Comparison of ENCODE assay signal across 16 cellular contexts in genomic region chr2:227627769-227628168, GRCh38. TPM values are rescaled to one million over a fixed set of nuclear protein-coding genes. Genes with fewer than 3 reads are reported as not detected.
A peak's percentile ranks its signal among the peaks of the same experiment; 100 is the strongest.
DNase-seq lines count a peak whose midpoint lies in the region; ATAC-seq lines count a peak whose summit lies in the region.
"Had no signal": no experiment of that assay in that cellular context is flagged by ENCODE, and none has a peak within 500 bp of the region (broad histone marks: within the 10 kb centered on the region; RNA-seq: fewer than 3 reads in every experiment).

No MANE protein-coding gene starts in this region.

- H3K27ac Mint-ChIP-seq in activated naive CD4-positive, alpha-beta T cell treated with anti-CD3 and anti-CD28 coated beads, Interleukin-2, amount 50 U/mL, for 72 hours = no peak overlapping the region
- H3K27ac Mint-ChIP-seq in stimulated activated naive CD8-positive, alpha-beta T cell treated with anti-CD3 and anti-CD28 coated beads, Interleukin-15, amount 100 ng/mL, for 72 hours = no peak overlapping the region
- H3K27ac Mint-ChIP-seq: activated CD4-positive, alpha-beta T cell treated with anti-CD3 and anti-CD28 coated beads, Interleukin-2, amount 10 ng/mL, durations not matched to agents 24 days and 14 days; stimulated activated naive CD8-positive, alpha-beta T cell treated with anti-CD3 and anti-CD28 coated beads, Interleukin-15, Interleukin-2, amounts not matched to agents 100 ng/mL and 50 ng/mL, for 24 hours had no signal

- H3K27me3 Mint-ChIP-seq in stimulated activated naive CD8-positive, alpha-beta T cell treated with anti-CD3 and anti-CD28 coated beads, Interleukin-15, amount 100 ng/mL, for 72 hours = peaks cover 23% of the 10 kb centered on the region

- no peak for DNase-seq in activated naive CD4-positive, alpha-beta T cell treated with anti-CD3 and anti-CD28 coated beads, Interleukin-2, amount 50 U/mL, for 72 hours (ENCODE audit: low spot score in 2 of 2)
- no peak for DNase-seq in activated naive CD4-positive, alpha-beta T cell treated with Interleukin-2 at 50 U/mL for 16 hours
- peak; percentile 11 to 53 for DNase-seq in stimulated activated naive CD8-positive, alpha-beta T cell treated with anti-CD3 and anti-CD28 coated beads, Interleukin-15, amount 100 ng/mL, for 72 hours
- DNase-seq in medulla oblongata (ENCODE audit: extremely low spot score) (no peak), islet precursor cell (no peak), H7 (no peak)
- DNase-seq: activated CD4-positive, alpha-beta T cell treated with anti-CD3 and anti-CD28 coated beads, Interleukin-2, amount 10 ng/mL, durations not matched to agents 24 days and 14 days; aorta; NCI-H510A; SIG-M5 had no signal

- no peak overlapping the region for H3K4me3 ChIP-seq in H7 (ENCODE audit: insufficient read depth, low read depth, low read length)
- H3K4me3 ChIP-seq: HAP-1 had no signal

- H3K27me3 ChIP-seq in H7 (ENCODE audit: control insufficient read depth, insufficient read depth, low read length) = no peaks in the 10 kb centered on the region

- H3K9me3 Mint-ChIP-seq in activated naive CD4-positive, alpha-beta T cell treated with anti-CD3 and anti-CD28 coated beads, Interleukin-2, amount 50 U/mL, for 72 hours = no peaks in the 10 kb centered on the region
- H3K9me3 Mint-ChIP-seq in stimulated activated naive CD8-positive, alpha-beta T cell treated with anti-CD3 and anti-CD28 coated beads, Interleukin-15, amount 100 ng/mL, for 72 hours = no peaks in the 10 kb centered on the region
- H3K9me3 Mint-ChIP-seq: activated CD4-positive, alpha-beta T cell treated with anti-CD3 and anti-CD28 coated beads, Interleukin-2, amount 10 ng/mL, durations not matched to agents 24 days and 14 days; stimulated activated naive CD8-positive, alpha-beta T cell treated with anti-CD3 and anti-CD28 coated beads, Interleukin-15, Interleukin-2, amounts not matched to agents 100 ng/mL and 50 ng/mL, for 24 hours had no signal

- H3K36me3 Mint-ChIP-seq in activated naive CD4-positive, alpha-beta T cell treated with anti-CD3 and anti-CD28 coated beads, Interleukin-2, amount 50 U/mL, for 72 hours = no peaks in the 10 kb centered on the region

- peak; percentile 78 to 86 for ATAC-seq in activated naive CD4-positive, alpha-beta T cell treated with anti-CD3 and anti-CD28 coated beads, Interleukin-2, amount 50 U/mL, for 72 hours
- ATAC-seq in GM21529 (IDR thresholded peaks at IDR 0.05; ENCODE audit: unreplicated experiment) = peak; percentile 99
- ATAC-seq in HG03108 (IDR thresholded peaks at IDR 0.05; ENCODE audit: unreplicated experiment) = peak; percentile 93
- peak; percentile 99 for ATAC-seq in stimulated activated naive CD8-positive, alpha-beta T cell treated with anti-CD3 and anti-CD28 coated beads, Interleukin-15, amount 100 ng/mL, for 72 hours

- H3K4me3 Mint-ChIP-seq in stimulated activated naive CD8-positive, alpha-beta T cell treated with anti-CD3 and anti-CD28 coated beads, Interleukin-15, amount 100 ng/mL, for 72 hours = no peak overlapping the region
- H3K4me3 Mint-ChIP-seq: activated CD4-positive, alpha-beta T cell treated with anti-CD3 and anti-CD28 coated beads, Interleukin-2, amount 10 ng/mL, durations not matched to agents 24 days and 14 days; stimulated activated naive CD8-positive, alpha-beta T cell treated with anti-CD3 and anti-CD28 coated beads, Interleukin-15, Interleukin-2, amounts not matched to agents 100 ng/mL and 50 ng/mL, for 24 hours had no signal

- peaks cover 5% of the 10 kb centered on the region for H3K4me1 Mint-ChIP-seq in stimulated activated naive CD8-positive, alpha-beta T cell treated with anti-CD3 and anti-CD28 coated beads, Interleukin-15, amount 100 ng/mL, for 72 hours
- H3K4me1 Mint-ChIP-seq: activated CD4-positive, alpha-beta T cell treated with anti-CD3 and anti-CD28 coated beads, Interleukin-2, amount 10 ng/mL, durations not matched to agents 24 days and 14 days had no signal

- H3K36me3 ChIP-seq in H7 (replicated peaks; ENCODE audit: control insufficient read depth, insufficient read depth, low read length) = no peaks in the 10 kb centered on the region
- H3K36me3 ChIP-seq: HAP-1 had no signal

RNA-seq across cellular contexts. Expression of gene SCYGR4, which starts 10.5 kb away (rescaled TPM):
- not detected for total RNA-seq in activated naive CD4-positive, alpha-beta T cell treated with anti-CD3 and anti-CD28 coated beads, Interleukin-2, amount 50 U/mL, for 72 hours
- total RNA-seq in H7 (2014; rRNA removed; shearing (Covaris generic)) = not detected in 2 replicates
- total RNA-seq: activated CD4-positive, alpha-beta T cell treated with anti-CD3 and anti-CD28 coated beads, Interleukin-2, amount 10 ng/mL, durations not matched to agents 24 days and 14 days; aorta; Daoy; M059J had no signal

RNA-seq across cellular contexts. Expression of gene SCYGR3, which starts 13.1 kb away (rescaled TPM):
- total RNA-seq in activated naive CD4-positive, alpha-beta T cell treated with anti-CD3 and anti-CD28 coated beads, Interleukin-2, amount 50 U/mL, for 72 hours = not detected
- not detected in 2 replicates for total RNA-seq in H7 (2014; rRNA removed; shearing (Covaris generic))
- total RNA-seq: activated CD4-positive, alpha-beta T cell treated with anti-CD3 and anti-CD28 coated beads, Interleukin-2, amount 10 ng/mL, durations not matched to agents 24 days and 14 days; aorta; Daoy; M059J had no signal

RNA-seq across cellular contexts. Expression of gene SCYGR2, which starts 29.1 kb away (rescaled TPM):
- total RNA-seq in activated naive CD4-positive, alpha-beta T cell treated with anti-CD3 and anti-CD28 coated beads, Interleukin-2, amount 50 U/mL, for 72 hours = not detected
- total RNA-seq in H7 (2014; rRNA removed; shearing (Covaris generic)) = not detected in 2 replicates
- total RNA-seq: activated CD4-positive, alpha-beta T cell treated with anti-CD3 and anti-CD28 coated beads, Interleukin-2, amount 10 ng/mL, durations not matched to agents 24 days and 14 days; aorta; Daoy; M059J had no signal

RNA-seq across cellular contexts. Expression of gene SCYGR5, which starts 38.8 kb away (rescaled TPM):
- not detected for total RNA-seq in activated naive CD4-positive, alpha-beta T cell treated with anti-CD3 and anti-CD28 coated beads, Interleukin-2, amount 50 U/mL, for 72 hours
- total RNA-seq in H7 (2014; rRNA removed; shearing (Covaris generic)) = not detected in 2 replicates
- total RNA-seq: activated CD4-positive, alpha-beta T cell treated with anti-CD3 and anti-CD28 coated beads, Interleukin-2, amount 10 ng/mL, durations not matched to agents 24 days and 14 days; aorta; Daoy; M059J had no signal

Comparison
In these comparisons a context has a peak if more than half of its experiments do, and no peak if none do; other contexts are left out.
1. DNase-seq: peak in stimulated activated naive CD8-positive, alpha-beta T cell treated with anti-CD3 and anti-CD28 coated beads, Interleukin-15, amount 100 ng/mL, for 72 hours (2 of 2); none in activated naive CD4-positive, alpha-beta T cell treated with anti-CD3 and anti-CD28 coated beads, Interleukin-2, amount 50 U/mL, for 72 hours (0 of 2), activated naive CD4-positive, alpha-beta T cell treated with Interleukin-2 at 50 U/mL for 16 hours (single experiment), medulla oblongata (single experiment), islet precursor cell (single experiment) and H7 (single experiment).
2. Peak in every context shown above with its lines, with median percentiles within 50 percentile points of each other: ATAC-seq.